ENCODE assay signal across 15 cellular contexts in the genomic region with DNA sequence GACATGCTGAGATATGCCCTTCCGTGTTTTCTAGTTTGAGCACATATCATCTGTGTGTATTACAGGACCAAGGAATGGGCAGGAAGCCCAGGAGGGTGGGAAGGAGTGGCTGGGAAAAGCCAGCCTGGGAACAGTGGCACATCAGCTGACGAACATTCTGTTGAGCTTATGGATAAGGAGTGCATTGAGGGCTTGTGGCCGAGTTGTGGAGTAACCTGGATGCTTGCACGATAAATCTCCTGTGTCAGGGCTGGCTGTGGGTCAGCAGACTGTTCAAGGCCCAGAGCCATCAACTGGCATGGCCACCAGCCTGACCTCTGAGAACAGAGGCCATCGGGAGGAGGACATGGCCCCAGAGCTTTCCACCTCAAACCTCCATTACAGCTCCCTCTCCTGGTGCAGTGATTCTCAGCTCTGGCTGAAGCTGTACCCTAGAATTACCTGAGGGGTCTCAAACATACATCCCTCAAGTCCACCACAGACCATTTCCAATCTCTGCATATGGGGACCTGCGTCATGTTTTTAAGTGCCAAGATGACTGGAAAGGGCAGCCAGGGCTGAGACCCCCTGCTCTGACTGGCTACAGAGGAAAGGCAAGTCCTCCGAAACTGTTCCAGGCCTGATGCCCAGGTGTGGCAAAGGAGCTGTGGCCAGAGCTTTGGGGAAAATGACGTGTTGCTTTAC. TPM values are rescaled to one million over a fixed set of nuclear protein-coding genes. Genes with fewer than 3 reads are reported as not detected.
DNase-seq lines count a peak whose midpoint lies in the region; ATAC-seq and TF ChIP-seq lines count a peak whose summit lies in the region.
"Had no signal": no experiment of that assay in that cellular context is flagged by ENCODE, and none has a peak within 500 bp of the region (broad histone marks: within the 10 kb centered on the region; RNA-seq: fewer than 3 reads in every experiment).

No MANE protein-coding gene starts in this region.

- no peak overlapping the region for H3K27ac Mint-ChIP-seq in activated CD8-positive, alpha-beta T cell treated with anti-CD3 and anti-CD28 coated beads for 36 hours

- no peaks in the 10 kb centered on the region for H3K27me3 ChIP-seq in adipocyte (replicated peaks; ENCODE audit: control insufficient read depth, insufficient read depth, low read length)
- H3K27me3 ChIP-seq in neuronal stem cell (ENCODE audit: control insufficient read depth in 3 of 3, insufficient read depth in 3 of 3, low read depth in 1 of 3, low read length in 3 of 3), result peaks cover 0 to 19% (median 0%) of the 10 kb centered on the region in 3 experiments

- H3K27ac ChIP-seq in C4-2B (peak overlapping the region; percentile 84), neuronal stem cell (replicated peaks; ENCODE audit: low read length) (no peak overlapping the region)

- H3K79me1 ChIP-seq in neuronal stem cell (ENCODE audit: low read depth, low read length), result no peaks in the 10 kb centered on the region

- no peaks in the 10 kb centered on the region for H3K9me3 Mint-ChIP-seq in activated CD8-positive, alpha-beta T cell treated with anti-CD3 and anti-CD28 coated beads for 36 hours

- WGBS in neuronal stem cell (ENCODE audit: extremely low coverage in 2 of 2, insufficient read length in 2 of 2, insufficient replicate concordance in 1 of 2), 2 donors, result no CpG with 5 or more reads among the region's 8 CpGs

- POLR2A ChIA-PET in activated CD8-positive, alpha-beta T cell treated with anti-CD3 and anti-CD28 coated beads for 36 hours (lab: Charles Lee), result no interaction called here

- peaks cover under 1% of the 10 kb centered on the region for H3K4me1 ChIP-seq in adipocyte (ENCODE audit: control insufficient read depth, insufficient read depth, low read length)
- H3K4me1 ChIP-seq in neuronal stem cell (ENCODE audit: control insufficient read depth in 2 of 2, insufficient read depth in 1 of 2, low read depth in 1 of 2, low read length in 2 of 2), result no peaks in the 10 kb centered on the region

- no peak overlapping the region for H2BK120ac ChIP-seq in neuronal stem cell (ENCODE audit: low read depth, low read length)

- no peak overlapping the region for H2AFZ ChIP-seq in neuronal stem cell (ENCODE audit: low read length)

- H3K4me3 ChIP-seq in adipocyte (ENCODE audit: low read length) (no peak overlapping the region), neuronal stem cell (ENCODE audit: low read length in 2 of 2) (no peak overlapping the region)

- no peaks in the 10 kb centered on the region for H3K36me3 Mint-ChIP-seq in activated CD8-positive, alpha-beta T cell treated with anti-CD3 and anti-CD28 coated beads for 36 hours (ENCODE audit: low read depth)

- intact Hi-C loops in Right ventricle myocardium superior (cut with DNase I), result no loop called here
- intact Hi-C loops in activated CD8-positive, alpha-beta T cell treated with anti-CD3 and anti-CD28 coated beads for 36 hours (cut with micrococcal nuclease), result no loop called here

- H3K4me1 Mint-ChIP-seq in activated CD8-positive, alpha-beta T cell treated with anti-CD3 and anti-CD28 coated beads for 36 hours (ENCODE audit: low read depth), result peaks cover 3% of the 10 kb centered on the region

- H2BK5ac ChIP-seq in neuronal stem cell (ENCODE audit: low read length), result no peak overlapping the region

- peak overlapping the region; percentile 77 for H4K8ac ChIP-seq in neuronal stem cell (ENCODE audit: low read depth, low read length)

- DNase-seq in adipocyte (ENCODE audit: low read depth), result no peak
- DNase-seq in Right ventricle myocardium superior, result no peak
- no peak for DNase-seq in neuronal stem cell (ENCODE audit: low spot score)
- no peak for DNase-seq in activated CD8-positive, alpha-beta T cell treated with anti-CD3 and anti-CD28 coated beads for 36 hours
- DNase-seq in SKM-1 treated with dmso at 0.1 percent for 144 hours (lab: John Stamatoyannopoulos, UW; ENCODE audit: unreplicated experiment), result no peak
- DNase-seq: AML-193, HCEC 1CT, Karpas-422, mesendoderm, NCI-H226 had no signal

- H3K9ac ChIP-seq in adipocyte (ENCODE audit: low read length), result peak overlapping the region; percentile 23
- no peak overlapping the region for H3K9ac ChIP-seq in neuronal stem cell (ENCODE audit: low read depth, low read length, poor library complexity)

- H3K18ac ChIP-seq in neuronal stem cell (ENCODE audit: low read length), result no peak overlapping the region

- H3K27me3 Mint-ChIP-seq in activated CD8-positive, alpha-beta T cell treated with anti-CD3 and anti-CD28 coated beads for 36 hours, result no peaks in the 10 kb centered on the region

- no peak overlapping the region for H3K14ac ChIP-seq in neuronal stem cell (ENCODE audit: low read length)

- ATAC-seq in Right ventricle myocardium superior (ENCODE audit: poor library complexity) (peak; percentile 76), GM21381 (IDR thresholded peaks at IDR 0.05; ENCODE audit: unreplicated experiment) (no peak), GM19452 (IDR thresholded peaks at IDR 0.05; ENCODE audit: unreplicated experiment) (no peak)
- ATAC-seq in activated CD8-positive, alpha-beta T cell treated with anti-CD3 and anti-CD28 coated beads for 36 hours, result no peak

- TF ChIP-seq CTCF in C4-2B (conservative IDR thresholded peaks at IDR 0.05), result no peak
- TF ChIP-seq CTCF in activated CD8-positive, alpha-beta T cell treated with anti-CD3 and anti-CD28 coated beads for 36 hours (IDR thresholded peaks at IDR 0.05), result no peak

- CTCF ChIA-PET in activated CD8-positive, alpha-beta T cell treated with anti-CD3 and anti-CD28 coated beads for 36 hours (lab: Charles Lee), result interaction anchor here (1.6 to 3.7 kb wide), 3 partner anchors 12 to 18 kb away, joined by 6 to 23 read pairs (median 7); no protein-coding TSS in a partner anchor

- H3K9me3 ChIP-seq in adipocyte (ENCODE audit: control insufficient read depth, low read length), result no peaks in the 10 kb centered on the region
- no peaks in the 10 kb centered on the region for H3K9me3 ChIP-seq in neuronal stem cell (replicated peaks in 1 of 2; ENCODE audit: control insufficient read depth in 2 of 2, insufficient read depth in 1 of 2, low read depth in 1 of 2, low read length in 2 of 2)

- no peak overlapping the region for H3K23ac ChIP-seq in neuronal stem cell (ENCODE audit: low read depth, low read length, poor library complexity)

- no peak overlapping the region for H3K4me3 Mint-ChIP-seq in activated CD8-positive, alpha-beta T cell treated with anti-CD3 and anti-CD28 coated beads for 36 hours

- no peak overlapping the region for H3K4ac ChIP-seq in neuronal stem cell (ENCODE audit: low read length)

- H4K91ac ChIP-seq in neuronal stem cell (ENCODE audit: low read depth, low read length, poor library complexity), result no peak overlapping the region

- no peak overlapping the region for H2BK15ac ChIP-seq in neuronal stem cell (ENCODE audit: low read length)

- no peak overlapping the region for H2BK12ac ChIP-seq in neuronal stem cell (ENCODE audit: low read length)

- H3K36me3 ChIP-seq in adipocyte (ENCODE audit: control insufficient read depth, insufficient read depth, low read length, severe bottlenecking) (peaks cover 27% of the 10 kb centered on the region), neuronal stem cell (replicated peaks in 1 of 2; ENCODE audit: control insufficient read depth in 2 of 2, insufficient read depth in 2 of 2, low read length in 2 of 2) (peaks cover 2 to 29% of the 10 kb centered on the region in 2 donors)

- no peak overlapping the region for H2AK5ac ChIP-seq in neuronal stem cell (ENCODE audit: low read depth, low read length)

- H3K4me2 ChIP-seq in neuronal stem cell (ENCODE audit: insufficient read depth, low read length, poor library complexity, severe bottlenecking), result no peak overlapping the region

RNA-seq across cellular contexts. Expression of a gene that starts 4.8 kb away (rescaled TPM):
- total RNA-seq in Right ventricle myocardium superior, result 4.0 TPM
- 2.0 TPM for polyA plus RNA-seq in neuronal stem cell (2013, experiment 1 of 2)
- polyA plus RNA-seq in neuronal stem cell (2013, experiment 2 of 2), result 1.7 TPM
- 10 to 100 TPM; 11.4 to 11.7 TPM for total RNA-seq in activated CD8-positive, alpha-beta T cell treated with anti-CD3 and anti-CD28 coated beads for 36 hours

RNA-seq across cellular contexts. Expression of a gene that starts 43.7 kb away (rescaled TPM):
- 8.5 TPM for total RNA-seq in Right ventricle myocardium superior
- 41.7 TPM for polyA plus RNA-seq in neuronal stem cell (2013, experiment 1 of 2)
- 41.2 TPM for polyA plus RNA-seq in neuronal stem cell (2013, experiment 2 of 2)
- total RNA-seq in activated CD8-positive, alpha-beta T cell treated with anti-CD3 and anti-CD28 coated beads for 36 hours, result 1 to 10 TPM; 6.2 to 8.2 TPM

RNA-seq across cellular contexts. Expression of a gene that starts 53.2 kb away (rescaled TPM):
- total RNA-seq in Right ventricle myocardium superior, result 0.16 TPM
- 2.5 TPM for polyA plus RNA-seq in neuronal stem cell (2013, experiment 1 of 2)
- 2.5 TPM for polyA plus RNA-seq in neuronal stem cell (2013, experiment 2 of 2)
- total RNA-seq in activated CD8-positive, alpha-beta T cell treated with anti-CD3 and anti-CD28 coated beads for 36 hours, result under 1 TPM; 0.20 to 0.36 TPM
- total RNA-seq: glomerular endothelial cell, RPMI7951 had no signal
